Comparison of ENCODE assay signal across 9 cellular contexts in genomic region chr1:38858833-38859560, GRCh38. TPM values are rescaled to one million over a fixed set of nuclear protein-coding genes. Genes with fewer than 3 reads are reported as not detected.
A peak's percentile ranks its signal among the peaks of the same experiment; 100 is the strongest.
DNase-seq lines count a peak whose midpoint lies in the region; TF ChIP-seq lines count a peak whose summit lies in the region.
"Had no signal": no experiment of that assay in that cellular context is flagged by ENCODE, and none has a peak within 500 bp of the region (broad histone marks: within the 10 kb centered on the region; RNA-seq: fewer than 3 reads in every experiment).

No MANE protein-coding gene starts in this region.

- H3K36me3 ChIP-seq in HAP-1 (replicated peaks) (peaks cover 23% of the 10 kb centered on the region), liver (ENCODE audit: control insufficient read depth in 4 of 4, insufficient read depth in 3 of 4, low read depth in 1 of 4, low read length in 3 of 4) (peaks cover 4 to 15% (median 10%) of the 10 kb centered on the region in 4 donors)

- H3K27me3 ChIP-seq in HAP-1 (ENCODE audit: low read depth), result no peaks in the 10 kb centered on the region
- H3K27me3 ChIP-seq in liver (ENCODE audit: control insufficient read depth in 4 of 4, insufficient read depth in 4 of 4, low read length in 3 of 4), result no peaks in the 10 kb centered on the region

- DNase-seq in HAP-1 (ENCODE audit: low spot score in 2 of 2), result peak in 1 of 2 experiments; percentile 50
- peak; percentile 86 for DNase-seq in M059J (ENCODE audit: low read depth)
- peak; percentile 16 for DNase-seq in activated CD4-positive, alpha-beta T cell treated with anti-CD3 and anti-CD28 coated beads for 1 hour
- peak; percentile 45 for DNase-seq in dedifferentiated amniotic fluid mesenchymal stem cell (ENCODE audit: extremely low spot score)
- peak; percentile 38 to 51 for DNase-seq in stimulated activated CD4-positive, alpha-beta T cell treated with anti-CD3 and anti-CD28 coated beads, Interleukin-2, amount 100 ng/mL, for 48 hours
- no peak for DNase-seq in cortex of kidney (lab: John Stamatoyannopoulos, UW)

- H3K27ac ChIP-seq in liver (ENCODE audit: low read depth in 1 of 2, low read length in 2 of 2), result peak overlapping the region; percentile 63 to 76

- in situ Hi-C loops in HAP-1 (cut with MboI; ENCODE audit: low sequenced_read_pairs), result no loop called here

- H3K4me3 ChIP-seq in GM08714 (ENCODE audit: low read length), result peak overlapping the region; percentile 73
- H3K4me3 ChIP-seq in HAP-1, result peak overlapping the region; percentile 69
- peak overlapping the region; percentile 77 to 97 (median 87) for H3K4me3 ChIP-seq in liver (ENCODE audit: low read depth in 1 of 3, low read length in 3 of 3)

- H3K9me3 ChIP-seq in HAP-1, result no peaks in the 10 kb centered on the region
- no peaks in the 10 kb centered on the region for H3K9me3 ChIP-seq in liver (ENCODE audit: control insufficient read depth in 4 of 4, low read length in 3 of 4)

- peaks cover 8% of the 10 kb centered on the region for H3K4me1 ChIP-seq in HAP-1
- peaks cover 6 to 26% (median 18%) of the 10 kb centered on the region in 4 donors for H3K4me1 ChIP-seq in liver (ENCODE audit: control insufficient read depth in 4 of 4, insufficient read depth in 4 of 4, low read length in 3 of 4)

- TF ChIP-seq RAD21 in liver (IDR thresholded peaks at IDR 0.05), result no peak

- no peak for TF ChIP-seq CTCF in liver (IDR thresholded peaks at IDR 0.05; ENCODE audit: low read depth, low read length, missing input control)

- 1% methylated on average over 51 of the region's 51 CpGs for WGBS in liver

- H3K9ac ChIP-seq in liver (ENCODE audit: low read depth in 1 of 2, low read length in 2 of 2), result peak overlapping the region; percentile 60 to 71

TF ChIP-seq in liver, 16 proteins besides CTCF, POLR2A, EP300 and RAD21:
- TF ChIP-seq SP1 (IDR thresholded peaks at IDR 0.05) (peak; percentile 14), TAF1 (conservative IDR thresholded peaks at IDR 0.05) (no peak)

RNA-seq across cellular contexts. Expression of gene RRAGC, which starts 0.6 kb away (rescaled TPM):
- total RNA-seq in M059J (2014; rRNA removed; shearing (Covaris generic)), result 18.9 and 31.7 TPM in 2 replicates
- 10 to 100 TPM in 1 of 2 donors, 1 to 10 TPM in 1; 6.6 to 10.1 TPM for total RNA-seq in liver
- polyA plus RNA-seq in liver, result 1 to 10 TPM; 6.7 to 7.7 TPM

RNA-seq across cellular contexts. Expression of gene MYCBP, which starts 14.2 kb away (rescaled TPM):
- 57.7 and 70.7 TPM in 2 replicates for total RNA-seq in M059J (2014; rRNA removed; shearing (Covaris generic))
- 10 to 100 TPM in 1 of 2 donors, 1 to 10 TPM in 1; 8.2 to 12.5 TPM for total RNA-seq in liver
- polyA plus RNA-seq in liver, result 10 to 100 TPM in 1 of 2 donors, 1 to 10 TPM in 1; 7.8 to 21.2 TPM

RNA-seq across cellular contexts. Expression of gene GJA9, which starts 22.4 kb away (rescaled TPM):
- not detected in 2 replicates for total RNA-seq in M059J (2014; rRNA removed; shearing (Covaris generic))
- total RNA-seq in liver, result not detected
- not detected for polyA plus RNA-seq in liver
- total RNA-seq: glomerular endothelial cell had no signal
